ENCODE assay signal across 1 cellular context in the genomic region with DNA sequence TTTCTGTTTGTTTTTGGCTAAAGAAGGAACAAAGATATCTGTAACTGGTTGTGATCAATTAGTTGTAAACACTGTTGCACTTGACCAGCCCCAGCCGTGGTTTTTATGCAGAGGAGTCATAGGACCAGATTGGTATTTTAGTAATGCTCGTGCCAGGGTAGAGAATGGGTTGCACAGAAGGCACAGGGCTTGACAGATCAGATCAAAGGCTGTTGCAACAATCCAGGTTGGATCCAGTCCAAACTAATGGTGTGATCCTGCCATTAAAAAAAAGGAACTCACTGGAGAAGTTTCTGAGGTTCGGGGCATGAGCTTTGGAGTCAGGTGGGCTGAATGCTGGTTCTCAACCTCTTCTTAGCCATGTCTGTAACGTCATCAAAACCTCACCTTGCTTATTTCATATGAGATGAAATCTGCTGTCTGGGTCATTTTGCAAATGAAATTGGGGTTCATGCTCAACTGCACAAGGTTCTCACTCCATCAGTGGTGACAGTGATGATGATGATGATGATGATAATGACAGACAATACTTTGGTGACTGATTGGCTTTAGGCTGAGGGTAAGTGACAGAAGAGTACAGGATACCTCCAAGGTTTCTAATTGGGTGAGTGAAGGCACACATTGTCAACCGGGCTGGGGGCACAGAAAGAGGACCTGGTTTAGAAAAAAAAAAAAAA.
TF ChIP-seq lines count a peak whose summit lies in the region.

No MANE protein-coding gene starts in this region.

TF ChIP-seq in IMR-90, 13 proteins besides CTCF, POLR2A, EP300 and RAD21:
- TF ChIP-seq FOS (IDR thresholded peaks at IDR 0.05; ENCODE audit: low read depth, low read length) (no peak), BHLHE40 (IDR thresholded peaks at IDR 0.05; ENCODE audit: low read depth, low read length) (no peak), RCOR1 (IDR thresholded peaks at IDR 0.05; ENCODE audit: insufficient replicate concordance, low read length) (no peak), NFE2L2 (IDR thresholded peaks at IDR 0.05; ENCODE audit: low read depth, low read length) (no peak), MAFK (IDR thresholded peaks at IDR 0.05; ENCODE audit: low read depth, low read length) (no peak), MAZ (IDR thresholded peaks at IDR 0.05; ENCODE audit: borderline replicate concordance, low read depth, low read length) (no peak), CEBPB (IDR thresholded peaks at IDR 0.05; ENCODE audit: low read depth, low read length) (no peak), SMC3 (IDR thresholded peaks at IDR 0.05; ENCODE audit: low read depth, low read length) (no peak), MXI1 (IDR thresholded peaks at IDR 0.05; ENCODE audit: borderline replicate concordance, low read depth, low read length) (no peak), RFX5 (IDR thresholded peaks at IDR 0.05; ENCODE audit: low read depth, low read length) (no peak), CHD1 (IDR thresholded peaks at IDR 0.05; ENCODE audit: low read depth, low read length) (no peak)
- TF ChIP-seq, protein P1, sequence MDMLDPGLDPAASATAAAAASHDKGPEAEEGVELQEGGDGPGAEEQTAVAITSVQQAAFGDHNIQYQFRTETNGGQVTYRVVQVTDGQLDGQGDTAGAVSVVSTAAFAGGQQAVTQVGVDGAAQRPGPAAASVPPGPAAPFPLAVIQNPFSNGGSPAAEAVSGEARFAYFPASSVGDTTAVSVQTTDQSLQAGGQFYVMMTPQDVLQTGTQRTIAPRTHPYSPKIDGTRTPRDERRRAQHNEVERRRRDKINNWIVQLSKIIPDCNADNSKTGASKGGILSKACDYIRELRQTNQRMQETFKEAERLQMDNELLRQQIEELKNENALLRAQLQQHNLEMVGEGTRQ (IDR thresholded peaks at IDR 0.05; ENCODE audit: low read depth, low read length): no peak
- TF ChIP-seq, protein P2, sequence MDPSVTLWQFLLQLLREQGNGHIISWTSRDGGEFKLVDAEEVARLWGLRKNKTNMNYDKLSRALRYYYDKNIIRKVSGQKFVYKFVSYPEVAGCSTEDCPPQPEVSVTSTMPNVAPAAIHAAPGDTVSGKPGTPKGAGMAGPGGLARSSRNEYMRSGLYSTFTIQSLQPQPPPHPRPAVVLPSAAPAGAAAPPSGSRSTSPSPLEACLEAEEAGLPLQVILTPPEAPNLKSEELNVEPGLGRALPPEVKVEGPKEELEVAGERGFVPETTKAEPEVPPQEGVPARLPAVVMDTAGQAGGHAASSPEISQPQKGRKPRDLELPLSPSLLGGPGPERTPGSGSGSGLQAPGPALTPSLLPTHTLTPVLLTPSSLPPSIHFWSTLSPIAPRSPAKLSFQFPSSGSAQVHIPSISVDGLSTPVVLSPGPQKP (IDR thresholded peaks at IDR 0.05; ENCODE audit: borderline replicate concordance, low read depth, low read length): no peak
TF ChIP-seq in IMR-90: peak in this region for 0.
